In genomic region chr2:205706769-205707375, GRCh38 we compare ENCODE assay signal across 8 cellular contexts. TPM values are rescaled to one million over a fixed set of nuclear protein-coding genes. Genes with fewer than 3 reads are reported as not detected.
DNase-seq lines count a peak whose midpoint lies in the region; ATAC-seq and TF ChIP-seq lines count a peak whose summit lies in the region.

No MANE protein-coding gene starts in this region.

- no TSS peak for BruUV-seq in Calu3 (replicated peaks; lab: Mats Ljungman, UMichigan)

- H3K27me3 ChIP-seq in CD4-positive, alpha-beta memory T cell (ENCODE audit: insufficient read depth, low read length): no peaks in the 10 kb centered on the region
- H3K27me3 ChIP-seq in lower lobe of right lung (ENCODE audit: low read depth) (no peaks in the 10 kb centered on the region), stomach smooth muscle (ENCODE audit: control insufficient read depth in 1 of 2, insufficient read depth in 2 of 2, low read length in 2 of 2) (no peaks in the 10 kb centered on the region)

- intact Hi-C loops in CD4-positive, alpha-beta memory T cell (cut with micrococcal nuclease): no loop called here
- intact Hi-C loops in lower lobe of right lung (cut with DNase I): no loop called here
- intact Hi-C loops in Calu3 (cut with micrococcal nuclease; ENCODE audit: unreplicated experiment): no loop called here

- no peaks in the 10 kb centered on the region for H3K9me3 ChIP-seq in CD4-positive, alpha-beta memory T cell (ENCODE audit: control insufficient read depth in 1 of 2, low read length in 2 of 2)
- no peaks in the 10 kb centered on the region for H3K9me3 ChIP-seq in lower lobe of right lung
- no peaks in the 10 kb centered on the region for H3K9me3 ChIP-seq in stomach smooth muscle (ENCODE audit: control insufficient read depth in 2 of 2, low read length in 2 of 2)

- POLR2A ChIA-PET in CD4-positive, alpha-beta memory T cell (lab: Charles Lee; ENCODE audit: partially characterized antibody): interaction anchor here (0.6 kb wide), 1 partner anchor 11 kb away, joined by 3 read pairs; no protein-coding TSS in a partner anchor

- H3K27ac Mint-ChIP-seq in CD4-positive, alpha-beta memory T cell: peak overlapping the region; percentile 30 to 95 (median 87)
- peak overlapping the region in 4 of 5 experiments; percentile 65 to 91 (median 81) for H3K27ac Mint-ChIP-seq in brain
- H3K27ac Mint-ChIP-seq in Calu3 (ENCODE audit: unreplicated experiment): no peak overlapping the region

- TF ChIP-seq CTCF in brain (conservative IDR thresholded peaks at IDR 0.05): no peak
- no peak for TF ChIP-seq CTCF in lower lobe of right lung (IDR thresholded peaks at IDR 0.05)
- no peak for TF ChIP-seq CTCF in Calu3 (IDR thresholded peaks at IDR 0.05; ENCODE audit: unreplicated experiment)

- no peak overlapping the region for H3K27ac ChIP-seq in CD4-positive, alpha-beta memory T cell (ENCODE audit: low read depth, low read length)
- H3K27ac ChIP-seq in lower lobe of right lung: peak overlapping the region; percentile 73
- peak overlapping the region; percentile 89 for H3K27ac ChIP-seq in stomach smooth muscle (ENCODE audit: low read length)

- H3K36me3 ChIP-seq in CD4-positive, alpha-beta memory T cell (ENCODE audit: insufficient read depth, low read length): no peaks in the 10 kb centered on the region
- H3K36me3 ChIP-seq in lower lobe of right lung (no peaks in the 10 kb centered on the region), stomach smooth muscle (ENCODE audit: control insufficient read depth in 2 of 2, insufficient read depth in 2 of 2, low read length in 2 of 2) (peaks cover 15 to 27% of the 10 kb centered on the region in 2 donors)

- H3K36me3 Mint-ChIP-seq in CD4-positive, alpha-beta memory T cell: no peaks in the 10 kb centered on the region
- peaks cover 29% of the 10 kb centered on the region for H3K36me3 Mint-ChIP-seq in brain
- H3K36me3 Mint-ChIP-seq in Calu3 (ENCODE audit: insufficient read depth, unreplicated experiment): no peaks in the 10 kb centered on the region

- H3K27me3 Mint-ChIP-seq in CD4-positive, alpha-beta memory T cell: peaks cover 0 to 3% of the 10 kb centered on the region in 2 donors
- peaks cover 14% of the 10 kb centered on the region for H3K27me3 Mint-ChIP-seq in brain
- H3K27me3 Mint-ChIP-seq in Calu3 (ENCODE audit: unreplicated experiment): no peaks in the 10 kb centered on the region

- CTCF ChIA-PET in CD4-positive, alpha-beta memory T cell (lab: Charles Lee; ENCODE audit: partially characterized antibody): interaction anchor here (1.2 kb wide), 1 partner anchor 27 kb away, joined by 6 read pairs; no protein-coding TSS in a partner anchor
- CTCF ChIA-PET in Calu3 (lab: Charles Lee): interaction anchor here (0.9 kb wide), 1 partner anchor 109 kb away, joined by 3 read pairs; no protein-coding TSS in a partner anchor

- no peaks in the 10 kb centered on the region for H3K4me1 ChIP-seq in CD4-positive, alpha-beta memory T cell (ENCODE audit: insufficient read depth, low read length)
- H3K4me1 ChIP-seq in lower lobe of right lung: peaks cover 58% of the 10 kb centered on the region
- H3K4me1 ChIP-seq in stomach smooth muscle (ENCODE audit: control insufficient read depth, insufficient read depth, low read length): peaks cover 87% of the 10 kb centered on the region

- ATAC-seq in HG03095 (IDR thresholded peaks at IDR 0.05; ENCODE audit: unreplicated experiment) (peak; percentile 95), lower lobe of right lung (peak; percentile 61 to 82)

- H3K9ac ChIP-seq in stomach smooth muscle (ENCODE audit: low read length in 2 of 2): peak overlapping the region; percentile 2 to 71

- no peak overlapping the region for H3K4me3 ChIP-seq in CD4-positive, alpha-beta memory T cell (ENCODE audit: low read length in 2 of 2)
- H3K4me3 ChIP-seq in lower lobe of right lung (no peak overlapping the region), stomach smooth muscle (ENCODE audit: low read length in 2 of 2) (peak overlapping the region; percentile 3 to 57)

- peak overlapping the region in 6 of 8 donors; percentile 24 to 70 (median 37) for H3K4me3 Mint-ChIP-seq in CD4-positive, alpha-beta memory T cell
- H3K4me3 Mint-ChIP-seq in brain (peak overlapping the region in 1 of 5 experiments; percentile 74), Calu3 (ENCODE audit: low read depth, unreplicated experiment) (no peak overlapping the region)

- peak; percentile 65 for TF ChIP-seq POLR2A in GM18951 (IDR thresholded peaks at IDR 0.05; ENCODE audit: extremely low read depth, insufficient read depth, insufficient read length)

- no peaks in the 10 kb centered on the region for H3K9me3 Mint-ChIP-seq in CD4-positive, alpha-beta memory T cell
- no peaks in the 10 kb centered on the region for H3K9me3 Mint-ChIP-seq in brain
- H3K9me3 Mint-ChIP-seq in Calu3 (ENCODE audit: low read depth, unreplicated experiment): no peaks in the 10 kb centered on the region

- DNase-seq in CD4-positive, alpha-beta memory T cell: peak in 3 of 5 donors; percentile 5 to 19 (median 9)
- peak; percentile 44 for DNase-seq in RPMI8226
- DNase-seq in lower lobe of right lung: peak; percentile 72
- DNase-seq in Calu3: no peak

- in situ Hi-C loops in GM18951 (cut with MboI; ENCODE audit: low sequenced_read_pairs, unreplicated experiment): no loop called here

- peaks cover 7 to 12% (median 9%) of the 10 kb centered on the region in 4 donors for H3K4me1 Mint-ChIP-seq in CD4-positive, alpha-beta memory T cell
- H3K4me1 Mint-ChIP-seq in brain: peaks cover 70% of the 10 kb centered on the region
- H3K4me1 Mint-ChIP-seq in Calu3 (ENCODE audit: low read depth, unreplicated experiment): peaks cover 33% of the 10 kb centered on the region

RNA-seq across cellular contexts. Expression of gene NRP2, which starts 24.6 kb away (rescaled TPM):
- total RNA-seq in CD4-positive, alpha-beta memory T cell: 1 to 10 TPM; 1.1 to 2.1 TPM
- not detected for polyA plus RNA-seq in CD4-positive, alpha-beta memory T cell
- 10.2 TPM for polyA plus RNA-seq in brain (ENCODE audit: insufficient read depth, low read depth, low replicate concordance)
- total RNA-seq in lower lobe of right lung: 67.5 TPM
- total RNA-seq in Calu3 (2022): 12.5 and 19.9 TPM in 2 replicates

Comparison
In these comparisons a context has a peak if more than half of its experiments do, and no peak if none do; other contexts are left out.
1. H3K4me3 ChIP-seq: peak in stomach smooth muscle (2 of 2); none in CD4-positive, alpha-beta memory T cell (0 of 2) and lower lobe of right lung (single experiment).